8 cellular contexts compared by ENCODE assay signal in genomic region chr15:82047493-82048446, GRCh38. TPM values are rescaled to one million over a fixed set of nuclear protein-coding genes. Genes with fewer than 3 reads are reported as not detected.
DNase-seq lines count a peak whose midpoint lies in the region; ATAC-seq and TF ChIP-seq lines count a peak whose summit lies in the region.

No MANE protein-coding gene starts in this region.

- peaks cover 31% of the 10 kb centered on the region for H3K27me3 Mint-ChIP-seq in stimulated activated naive CD8-positive, alpha-beta T cell treated with anti-CD3 and anti-CD28 coated beads, Interleukin-15, Interleukin-2, amounts not matched to agents 100 ng/mL and 50 ng/mL, for 24 hours
- H3K27me3 Mint-ChIP-seq in nephron (ENCODE audit: low read depth) = peaks cover 9% of the 10 kb centered on the region

- TF ChIP-seq CTCF in nephron (IDR thresholded peaks at IDR 0.05; ENCODE audit: unreplicated experiment in 3 of 3) = peak in 1 of 3 experiments; percentile 34

- ATAC-seq in stimulated activated naive CD8-positive, alpha-beta T cell treated with anti-CD3 and anti-CD28 coated beads, Interleukin-15, Interleukin-2, amounts not matched to agents 100 U/mL and 50 U/mL, for 24 hours = no peak
- peak; percentile 1 for ATAC-seq in esophagus mucosa

- no peak overlapping the region for H3K27ac Mint-ChIP-seq in stimulated activated naive CD8-positive, alpha-beta T cell treated with anti-CD3 and anti-CD28 coated beads, Interleukin-15, Interleukin-2, amounts not matched to agents 100 ng/mL and 50 ng/mL, for 24 hours
- H3K27ac Mint-ChIP-seq in nephron = peak overlapping the region; percentile 91 to 99 (median 98)

- peaks cover 3% of the 10 kb centered on the region for H3K36me3 Mint-ChIP-seq in stimulated activated naive CD8-positive, alpha-beta T cell treated with anti-CD3 and anti-CD28 coated beads, Interleukin-15, Interleukin-2, amounts not matched to agents 100 ng/mL and 50 ng/mL, for 24 hours (ENCODE audit: low read depth)
- peaks cover 15% of the 10 kb centered on the region for H3K36me3 Mint-ChIP-seq in nephron (ENCODE audit: low read depth)

- no peak for DNase-seq in stimulated activated naive CD8-positive, alpha-beta T cell treated with anti-CD3 and anti-CD28 coated beads, Interleukin-15, Interleukin-2, amounts not matched to agents 100 U/mL and 50 U/mL, for 24 hours
- peak; percentile 40 for DNase-seq in RPMI8226
- DNase-seq in AG08395 (ENCODE audit: low spot score) = no peak
- no peak for DNase-seq in COLO829 (ENCODE audit: low spot score)
- no peak for DNase-seq in Kasumi-1 (lab: John Stamatoyannopoulos, UW)

- peak overlapping the region; percentile 75 for H3K4me3 Mint-ChIP-seq in stimulated activated naive CD8-positive, alpha-beta T cell treated with anti-CD3 and anti-CD28 coated beads, Interleukin-15, Interleukin-2, amounts not matched to agents 100 ng/mL and 50 ng/mL, for 24 hours
- peak overlapping the region; percentile 86 to 91 (median 88) for H3K4me3 Mint-ChIP-seq in nephron

- H3K4me1 Mint-ChIP-seq in stimulated activated naive CD8-positive, alpha-beta T cell treated with anti-CD3 and anti-CD28 coated beads, Interleukin-15, Interleukin-2, amounts not matched to agents 100 ng/mL and 50 ng/mL, for 24 hours (ENCODE audit: low read depth) = peaks cover 15% of the 10 kb centered on the region
- H3K4me1 Mint-ChIP-seq in nephron = peaks cover 24% of the 10 kb centered on the region

- H3K9me3 Mint-ChIP-seq in stimulated activated naive CD8-positive, alpha-beta T cell treated with anti-CD3 and anti-CD28 coated beads, Interleukin-15, Interleukin-2, amounts not matched to agents 100 ng/mL and 50 ng/mL, for 24 hours = no peaks in the 10 kb centered on the region
- no peaks in the 10 kb centered on the region for H3K9me3 Mint-ChIP-seq in nephron

RNA-seq across cellular contexts. Expression of gene MEX3B, which starts 2.0 kb away (rescaled TPM):
- total RNA-seq in esophagus mucosa = 0.48 TPM
